In genomic region chr22:47164514-47165337, GRCh38 we compare ENCODE assay signal across 14 cellular contexts.
A peak's percentile ranks its signal among the peaks of the same experiment; 100 is the strongest.
DNase-seq lines count a peak whose midpoint lies in the region; ATAC-seq and TF ChIP-seq lines count a peak whose summit lies in the region.
"Had no signal": no experiment of that assay in that cellular context is flagged by ENCODE, and none has a peak within 500 bp of the region (broad histone marks: within the 10 kb centered on the region; RNA-seq: fewer than 3 reads in every experiment).

No MANE protein-coding gene starts in this region.

- H3K4me1 Mint-ChIP-seq in WTC11, result no peaks in the 10 kb centered on the region
- no peaks in the 10 kb centered on the region for H3K4me1 Mint-ChIP-seq in activated CD8-positive, alpha-beta memory T cell treated with anti-CD3 and anti-CD28 coated beads, Interleukin-2, amount 10 ng/mL, durations not matched to agents 7 days and 5 days

- peak overlapping the region; percentile 32 for H3K27ac Mint-ChIP-seq in WTC11
- H3K27ac Mint-ChIP-seq in activated CD8-positive, alpha-beta memory T cell treated with anti-CD3 and anti-CD28 coated beads, Interleukin-2, amount 10 ng/mL, durations not matched to agents 7 days and 5 days, result no peak overlapping the region
- H3K27ac Mint-ChIP-seq: activated naive CD8-positive, alpha-beta T cell had no signal

- H3K27me3 Mint-ChIP-seq in WTC11 (ENCODE audit: low read depth), result no peaks in the 10 kb centered on the region
- H3K27me3 Mint-ChIP-seq in activated CD8-positive, alpha-beta memory T cell treated with anti-CD3 and anti-CD28 coated beads, Interleukin-2, amount 10 ng/mL, durations not matched to agents 7 days and 5 days, result no peaks in the 10 kb centered on the region
- H3K27me3 Mint-ChIP-seq: activated naive CD8-positive, alpha-beta T cell had no signal

- peak; percentile 24 for DNase-seq in ELF-1 (ENCODE audit: low read depth, low spot score)
- DNase-seq in WTC11 (ENCODE audit: low spot score), result no peak
- peak; percentile 49 for DNase-seq in islet precursor cell
- DNase-seq in omental fat pad (ENCODE audit: low spot score), result peak; percentile 20
- no peak for DNase-seq in activated CD8-positive, alpha-beta memory T cell treated with anti-CD3 and anti-CD28 coated beads, Interleukin-2, amount 10 ng/mL, durations not matched to agents 7 days and 5 days
- no peak for DNase-seq in NCI-H1694 (lab: John Stamatoyannopoulos, UW)
- DNase-seq: activated CD8-positive, alpha-beta memory T cell treated with anti-CD3 and anti-CD28 coated beads, Interleukin-2, amount 50 U/mL, for 4 hours; DMS 273 treated with DMSO at 0.1 percent for 48 hours; foreskin keratinocyte; RPMI8226 had no signal

- TF ChIP-seq CTCF in WTC11 (IDR thresholded peaks at IDR 0.05) (no peak), omental fat pad (IDR thresholded peaks at IDR 0.05) (no peak)

- ATAC-seq in WTC11, result no peak
- ATAC-seq in omental fat pad (ENCODE audit: low FRiP score), result no peak
- ATAC-seq in HG03196 (IDR thresholded peaks at IDR 0.05; ENCODE audit: unreplicated experiment), result no peak
- ATAC-seq in activated CD8-positive, alpha-beta memory T cell treated with anti-CD3 and anti-CD28 coated beads, Interleukin-2, amount 10 ng/mL, durations not matched to agents 7 days and 5 days, result no peak
- no peak for ATAC-seq in HG02970 (IDR thresholded peaks at IDR 0.05; ENCODE audit: low FRiP score, unreplicated experiment)
- ATAC-seq: foreskin keratinocyte, mucosa of descending colon had no signal

- H3K36me3 Mint-ChIP-seq in WTC11, result peaks cover 11% of the 10 kb centered on the region
- H3K36me3 Mint-ChIP-seq in activated CD8-positive, alpha-beta memory T cell treated with anti-CD3 and anti-CD28 coated beads, Interleukin-2, amount 10 ng/mL, durations not matched to agents 7 days and 5 days, result no peaks in the 10 kb centered on the region

- CTCF ChIA-PET in WTC11 (lab: Charles Lee), result interaction anchor here (1.6 kb wide), 1 partner anchor 362 kb away, joined by 3 read pairs; no protein-coding TSS in a partner anchor
- CTCF ChIA-PET in activated CD8-positive, alpha-beta memory T cell treated with anti-CD3 and anti-CD28 coated beads, Interleukin-2, amount 10 ng/mL, durations not matched to agents 7 days and 5 days (lab: Charles Lee), result no interaction called here

- H3K9me3 Mint-ChIP-seq in WTC11, result peaks cover 10% of the 10 kb centered on the region
- no peaks in the 10 kb centered on the region for H3K9me3 Mint-ChIP-seq in activated CD8-positive, alpha-beta memory T cell treated with anti-CD3 and anti-CD28 coated beads, Interleukin-2, amount 10 ng/mL, durations not matched to agents 7 days and 5 days (ENCODE audit: low read depth)

- POLR2A ChIA-PET in WTC11 (lab: Charles Lee), result no interaction called here

- H3K4me3 Mint-ChIP-seq in WTC11, result no peak overlapping the region
- no peak overlapping the region for H3K4me3 Mint-ChIP-seq in activated CD8-positive, alpha-beta memory T cell treated with anti-CD3 and anti-CD28 coated beads, Interleukin-2, amount 10 ng/mL, durations not matched to agents 7 days and 5 days
- H3K4me3 Mint-ChIP-seq: activated naive CD8-positive, alpha-beta T cell had no signal

TF ChIP-seq in WTC11, 78 proteins besides CTCF, POLR2A, EP300 and RAD21 (continues in another document):
- TF ChIP-seq E2F4 (CRISPR knock-in tag; IDR thresholded peaks at IDR 0.05; ENCODE audit: borderline replicate concordance, low read depth) (no peak), ELF4 (CRISPR knock-in tag; IDR thresholded peaks at IDR 0.05; ENCODE audit: low read depth) (no peak), TP53 (CRISPR knock-in tag; IDR thresholded peaks at IDR 0.05) (no peak), PRRX2 (CRISPR knock-in tag; IDR thresholded peaks at IDR 0.05) (no peak), CBFB (CRISPR knock-in tag; IDR thresholded peaks at IDR 0.05; ENCODE audit: low read depth) (no peak), CREB1 (CRISPR knock-in tag; IDR thresholded peaks at IDR 0.05) (no peak), MXD4 (CRISPR knock-in tag; IDR thresholded peaks at IDR 0.05; ENCODE audit: borderline replicate concordance) (no peak), ESRRA (CRISPR knock-in tag; IDR thresholded peaks at IDR 0.05; ENCODE audit: borderline replicate concordance) (no peak), ZNF138 (CRISPR knock-in tag; conservative IDR thresholded peaks at IDR 0.05) (no peak), USF2 (CRISPR knock-in tag; IDR thresholded peaks at IDR 0.05) (no peak), FOXP1 (CRISPR knock-in tag; IDR thresholded peaks at IDR 0.05; ENCODE audit: borderline replicate concordance) (no peak), MAX (CRISPR knock-in tag; IDR thresholded peaks at IDR 0.05) (no peak), SP1 (CRISPR knock-in tag; conservative IDR thresholded peaks at IDR 0.05) (no peak), IRF2 (CRISPR knock-in tag; IDR thresholded peaks at IDR 0.05; ENCODE audit: borderline replicate concordance, low read depth) (no peak)
- TF ChIP-seq, protein P1, sequence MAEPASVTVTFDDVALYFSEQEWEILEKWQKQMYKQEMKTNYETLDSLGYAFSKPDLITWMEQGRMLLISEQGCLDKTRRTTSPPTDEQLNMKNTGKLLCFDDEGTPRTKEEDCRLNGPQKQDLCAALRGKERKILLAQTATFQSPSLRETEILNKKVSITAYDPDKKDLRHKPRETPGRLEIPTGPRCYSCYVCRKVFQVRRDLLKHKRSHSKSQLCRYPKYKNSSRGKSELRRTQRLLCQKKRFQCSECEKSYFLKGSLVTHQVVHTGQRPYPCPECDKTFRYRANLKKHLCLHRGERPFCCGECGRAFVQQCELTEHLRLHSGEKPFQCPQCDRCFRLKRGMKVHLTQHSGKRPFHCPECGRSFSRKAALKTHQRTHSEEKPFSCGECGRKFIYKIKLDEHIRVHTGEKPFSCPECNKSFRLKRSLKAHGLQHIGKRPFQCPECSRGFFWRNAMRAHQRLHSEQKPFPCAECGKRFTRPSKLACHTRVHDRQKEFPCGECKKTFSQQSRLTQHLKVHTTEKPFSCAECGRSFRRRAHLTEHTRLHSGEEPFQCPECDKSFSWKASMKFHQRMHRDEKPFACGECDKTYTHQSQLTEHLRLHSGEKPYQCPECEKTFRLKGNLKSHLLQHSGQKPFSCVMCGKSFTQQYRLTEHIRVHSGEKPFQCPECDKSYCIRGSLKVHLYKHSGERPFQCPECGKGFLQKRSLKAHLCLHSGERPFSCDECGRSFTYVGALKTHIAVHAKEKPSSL (CRISPR knock-in tag; conservative IDR thresholded peaks at IDR 0.05), result no peak
- TF ChIP-seq, protein P2, sequence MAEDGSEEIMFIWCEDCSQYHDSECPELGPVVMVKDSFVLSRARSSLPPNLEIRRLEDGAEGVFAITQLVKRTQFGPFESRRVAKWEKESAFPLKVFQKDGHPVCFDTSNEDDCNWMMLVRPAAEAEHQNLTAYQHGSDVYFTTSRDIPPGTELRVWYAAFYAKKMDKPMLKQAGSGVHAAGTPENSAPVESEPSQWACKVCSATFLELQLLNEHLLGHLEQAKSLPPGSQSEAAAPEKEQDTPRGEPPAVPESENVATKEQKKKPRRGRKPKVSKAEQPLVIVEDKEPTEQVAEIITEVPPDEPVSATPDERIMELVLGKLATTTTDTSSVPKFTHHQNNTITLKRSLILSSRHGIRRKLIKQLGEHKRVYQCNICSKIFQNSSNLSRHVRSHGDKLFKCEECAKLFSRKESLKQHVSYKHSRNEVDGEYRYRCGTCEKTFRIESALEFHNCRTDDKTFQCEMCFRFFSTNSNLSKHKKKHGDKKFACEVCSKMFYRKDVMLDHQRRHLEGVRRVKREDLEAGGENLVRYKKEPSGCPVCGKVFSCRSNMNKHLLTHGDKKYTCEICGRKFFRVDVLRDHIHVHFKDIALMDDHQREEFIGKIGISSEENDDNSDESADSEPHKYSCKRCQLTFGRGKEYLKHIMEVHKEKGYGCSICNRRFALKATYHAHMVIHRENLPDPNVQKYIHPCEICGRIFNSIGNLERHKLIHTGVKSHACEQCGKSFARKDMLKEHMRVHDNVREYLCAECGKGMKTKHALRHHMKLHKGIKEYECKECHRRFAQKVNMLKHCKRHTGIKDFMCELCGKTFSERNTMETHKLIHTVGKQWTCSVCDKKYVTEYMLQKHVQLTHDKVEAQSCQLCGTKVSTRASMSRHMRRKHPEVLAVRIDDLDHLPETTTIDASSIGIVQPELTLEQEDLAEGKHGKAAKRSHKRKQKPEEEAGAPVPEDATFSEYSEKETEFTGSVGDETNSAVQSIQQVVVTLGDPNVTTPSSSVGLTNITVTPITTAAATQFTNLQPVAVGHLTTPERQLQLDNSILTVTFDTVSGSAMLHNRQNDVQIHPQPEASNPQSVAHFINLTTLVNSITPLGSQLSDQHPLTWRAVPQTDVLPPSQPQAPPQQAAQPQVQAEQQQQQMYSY (CRISPR knock-in tag; IDR thresholded peaks at IDR 0.05), result no peak
- TF ChIP-seq, protein P3, sequence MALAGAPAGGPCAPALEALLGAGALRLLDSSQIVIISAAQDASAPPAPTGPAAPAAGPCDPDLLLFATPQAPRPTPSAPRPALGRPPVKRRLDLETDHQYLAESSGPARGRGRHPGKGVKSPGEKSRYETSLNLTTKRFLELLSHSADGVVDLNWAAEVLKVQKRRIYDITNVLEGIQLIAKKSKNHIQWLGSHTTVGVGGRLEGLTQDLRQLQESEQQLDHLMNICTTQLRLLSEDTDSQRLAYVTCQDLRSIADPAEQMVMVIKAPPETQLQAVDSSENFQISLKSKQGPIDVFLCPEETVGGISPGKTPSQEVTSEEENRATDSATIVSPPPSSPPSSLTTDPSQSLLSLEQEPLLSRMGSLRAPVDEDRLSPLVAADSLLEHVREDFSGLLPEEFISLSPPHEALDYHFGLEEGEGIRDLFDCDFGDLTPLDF (CRISPR knock-in tag; IDR thresholded peaks at IDR 0.05), result no peak

Comparison
In these comparisons a context has a peak if more than half of its experiments do, and no peak if none do; other contexts are left out.
1. DNase-seq: peak in ELF-1 (single experiment), islet precursor cell (single experiment) and omental fat pad (single experiment); none in WTC11 (single experiment), activated CD8-positive, alpha-beta memory T cell treated with anti-CD3 and anti-CD28 coated beads, Interleukin-2, amount 10 ng/mL, durations not matched to agents 7 days and 5 days (single experiment) and NCI-H1694 (single experiment).